8 cellular contexts compared by ENCODE assay signal in the genomic region with DNA sequence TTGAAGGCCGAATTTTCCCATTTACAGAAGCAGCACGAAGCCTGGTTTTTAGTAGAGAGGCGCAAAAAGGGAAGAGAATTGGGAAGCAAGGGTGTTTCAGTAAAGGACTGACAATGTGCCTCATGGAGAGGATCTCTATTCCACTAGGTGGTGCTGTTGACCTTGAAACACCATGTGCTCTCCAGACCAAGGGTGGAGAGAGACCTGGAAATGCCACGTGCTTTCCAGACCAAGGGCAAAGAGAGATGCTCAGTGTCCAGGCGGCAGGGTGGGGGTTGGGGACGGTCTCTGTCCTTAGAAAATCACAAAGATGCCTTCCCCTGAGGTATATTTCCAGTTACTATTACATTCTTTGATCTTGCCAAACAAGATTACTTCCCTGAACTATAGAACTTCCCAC.
DNase-seq lines count a peak whose midpoint lies in the region; ATAC-seq and TF ChIP-seq lines count a peak whose summit lies in the region.

No MANE protein-coding gene starts in this region.

- no peak overlapping the region for H4K8ac ChIP-seq in mesendoderm (ENCODE audit: low read depth, low read length)

- H2BK120ac ChIP-seq in mesendoderm (ENCODE audit: low read depth, low read length), result no peak overlapping the region

- H3K9me3 Mint-ChIP-seq in MCF 10A (ENCODE audit: unreplicated experiment), result peaks cover 8% of the 10 kb centered on the region

- no peaks in the 10 kb centered on the region for H3K27me3 Mint-ChIP-seq in MCF 10A (ENCODE audit: insufficient read depth, unreplicated experiment)

- intact Hi-C loops in MCF 10A (cut with micrococcal nuclease), result loop anchor here (2.0 to 10.0 kb wide), 4 partner anchors 266 to 1472 kb away; a partner anchor contains a TSS
- intact Hi-C loops in breast epithelium (cut with DNase I; ENCODE audit: low total_unique reads), result no loop called here

- peaks cover 22 to 31% of the 10 kb centered on the region in 2 donors for H3K9me3 ChIP-seq in breast epithelium

- no peak for TF ChIP-seq POLR2A in breast epithelium (IDR thresholded peaks at IDR 0.05)

- H4K5ac ChIP-seq in mesendoderm (ENCODE audit: low read length), result no peak overlapping the region

- WGBS in mesendoderm (ENCODE audit: extremely low coverage, insufficient coverage, low lambda C conversion rate), result no CpG with 5 or more reads among the region's 6 CpGs

- H3K4me2 ChIP-seq in mesendoderm (ENCODE audit: low read length), result no peak overlapping the region

- no peak overlapping the region for H3K27ac Mint-ChIP-seq in MCF 10A (ENCODE audit: low read depth, unreplicated experiment)

- no peak overlapping the region for H3K18ac ChIP-seq in mesendoderm (ENCODE audit: low read length)

- H2BK5ac ChIP-seq in mesendoderm (ENCODE audit: low read length), result no peak overlapping the region

- ATAC-seq in GM18519 (IDR thresholded peaks at IDR 0.05; ENCODE audit: low FRiP score, unreplicated experiment) (no peak), HG02840 (IDR thresholded peaks at IDR 0.05; ENCODE audit: low FRiP score, unreplicated experiment) (no peak)

- CTCF ChIA-PET in MCF 10A (lab: Yijun Ruan, JAX), result no interaction called here

- H2BK15ac ChIP-seq in mesendoderm (replicated peaks; ENCODE audit: low read depth), result no peak overlapping the region

- H3K27ac ChIP-seq in breast epithelium, result no peak overlapping the region
- H3K27ac ChIP-seq in mesendoderm (ENCODE audit: low read depth, low read length), result no peak overlapping the region

- POLR2A ChIA-PET in MCF 10A (lab: Yijun Ruan, JAX), result no interaction called here

- H3K56ac ChIP-seq in mesendoderm (ENCODE audit: low read length), result no peak overlapping the region

- H3K79me2 ChIP-seq in mesendoderm (ENCODE audit: control insufficient read depth, insufficient read depth, low read length), result no peaks in the 10 kb centered on the region

- H3K36me3 ChIP-seq in breast epithelium (no peaks in the 10 kb centered on the region), mesendoderm (ENCODE audit: control insufficient read depth, insufficient read depth, low read length) (no peaks in the 10 kb centered on the region)

- DNase-seq in MCF 10A (ENCODE audit: unreplicated experiment) (peak; percentile 85), breast epithelium (ENCODE audit: low spot score in 2 of 2) (no peak), NCI-H748 treated with DMSO at 0.1 percent for 48 hours (lab: John Stamatoyannopoulos, UW) (peak; percentile 57), choroid plexus epithelial cell (ENCODE audit: low read depth) (peak; percentile 83), mesendoderm (peak; percentile 90), T-helper 9 cell (no peak)

- H3K9ac ChIP-seq in mesendoderm (ENCODE audit: low read length), result no peak overlapping the region

- no peaks in the 10 kb centered on the region for H3K36me3 Mint-ChIP-seq in MCF 10A (ENCODE audit: insufficient read depth, unreplicated experiment)

- H3K27me3 ChIP-seq in breast epithelium, result no peaks in the 10 kb centered on the region
- H3K27me3 ChIP-seq in mesendoderm (ENCODE audit: insufficient read depth, low read length, poor library complexity), result no peaks in the 10 kb centered on the region

- no peaks in the 10 kb centered on the region for H3K4me1 ChIP-seq in breast epithelium
- no peaks in the 10 kb centered on the region for H3K4me1 ChIP-seq in mesendoderm (ENCODE audit: control insufficient read depth, low read depth, low read length)

- no peak overlapping the region for H3K4me3 Mint-ChIP-seq in MCF 10A (ENCODE audit: unreplicated experiment)

- no peak overlapping the region for H3K23ac ChIP-seq in mesendoderm (ENCODE audit: low read length)

- no peak overlapping the region for H2AK5ac ChIP-seq in mesendoderm (ENCODE audit: low read length)

- peaks cover 7% of the 10 kb centered on the region for H3K4me1 Mint-ChIP-seq in MCF 10A (ENCODE audit: insufficient read depth, unreplicated experiment)

- no peak overlapping the region for H3K4ac ChIP-seq in mesendoderm (ENCODE audit: low read depth, low read length)

- TF ChIP-seq CTCF in MCF 10A (IDR thresholded peaks at IDR 0.05; ENCODE audit: unreplicated experiment), result peak; percentile 86
- peak in 1 of 3 donors; percentile 28 for TF ChIP-seq CTCF in breast epithelium (IDR thresholded peaks at IDR 0.05)
- peak; percentile 70 for TF ChIP-seq CTCF in choroid plexus epithelial cell (conservative IDR thresholded peaks at IDR 0.05; ENCODE audit: low read depth, low read length)

- H3K4me3 ChIP-seq in breast epithelium (no peak overlapping the region), choroid plexus epithelial cell (ENCODE audit: low read depth, low read length) (no peak overlapping the region), mesendoderm (ENCODE audit: low read length) (no peak overlapping the region)

- no TSS peak for BruUV-seq in MCF 10A (replicated peaks; lab: Mats Ljungman, UMichigan)

- H3K79me1 ChIP-seq in mesendoderm (ENCODE audit: low read length), result no peaks in the 10 kb centered on the region

Comparison
In these comparisons a context has a peak if more than half of its experiments do, and no peak if none do; other contexts are left out.
1. DNase-seq: peak in MCF 10A (single experiment), NCI-H748 treated with DMSO at 0.1 percent for 48 hours (single experiment), choroid plexus epithelial cell (single experiment) and mesendoderm (single experiment); none in breast epithelium (0 of 2) and T-helper 9 cell (single experiment).